Comparison of ENCODE assay signal across 9 cellular contexts in genomic region chr17:80758793-80759673, GRCh38.
DNase-seq lines count a peak whose midpoint lies in the region; ATAC-seq and TF ChIP-seq lines count a peak whose summit lies in the region.
"Had no signal": no experiment of that assay in that cellular context is flagged by ENCODE, and none has a peak within 500 bp of the region (broad histone marks: within the 10 kb centered on the region; RNA-seq: fewer than 3 reads in every experiment).

No MANE protein-coding gene starts in this region.

- WGBS in stomach, 5 donors: 70 to 84% (median 82%) methylated on average over 13 of the region's 13 CpGs

- peaks cover 6 to 31% (median 18%) of the 10 kb centered on the region in 4 donors for H3K4me1 ChIP-seq in stomach

- H3K27ac ChIP-seq in VCaP (peak overlapping the region; percentile 95), stomach (peak overlapping the region; percentile 16 to 62 (median 54))

- no peaks in the 10 kb centered on the region for H3K9me3 ChIP-seq in stomach

- intact Hi-C loops in stomach (cut with DNase I; ENCODE audit: low total_unique reads): no loop called here

- no peak for TF ChIP-seq CTCF in VCaP (conservative IDR thresholded peaks at IDR 0.05)
- TF ChIP-seq CTCF in foreskin fibroblast (IDR thresholded peaks at IDR 0.05; ENCODE audit: low read depth, low read length): no peak
- no peak for TF ChIP-seq CTCF in stomach (IDR thresholded peaks at IDR 0.05)

- H3K4me3 ChIP-seq in foreskin fibroblast (ENCODE audit: low read depth in 1 of 2, low read length in 2 of 2) (no peak overlapping the region), stomach (no peak overlapping the region)

- TF ChIP-seq EP300 in stomach (IDR thresholded peaks at IDR 0.05): no peak

- ATAC-seq in GM19397 (IDR thresholded peaks at IDR 0.05; ENCODE audit: unreplicated experiment) (no peak), GM19395 (IDR thresholded peaks at IDR 0.05; ENCODE audit: unreplicated experiment) (no peak)

- no peaks in the 10 kb centered on the region for H3K27me3 ChIP-seq in stomach

- peaks cover 0 to 30% (median 25%) of the 10 kb centered on the region in 4 donors for H3K36me3 ChIP-seq in stomach

- TF ChIP-seq POLR2A in stomach (IDR thresholded peaks at IDR 0.05): no peak

- peak; percentile 44 to 46 for DNase-seq in activated T-cell treated with anti-CD3 and anti-CD28 coated beads, Interleukin-2, amount 50 U/mL, for 48 hours
- no peak for DNase-seq in activated T-cell treated with anti-CD3 and anti-CD28 coated beads for 4 hours
- DNase-seq in foreskin fibroblast: peak; percentile 27 to 58
- DNase-seq in stomach: no peak
- DNase-seq in HUDEP-2 (lab: John Stamatoyannopoulos, UW; ENCODE audit: unreplicated experiment in 76 of 76): no peak
- DNase-seq: MM.1S had no signal

Comparison
In these comparisons a context has a peak if more than half of its experiments do, and no peak if none do; other contexts are left out.
1. DNase-seq: peak in activated T-cell treated with anti-CD3 and anti-CD28 coated beads, Interleukin-2, amount 50 U/mL, for 48 hours (2 of 2) and foreskin fibroblast (2 of 2); none in activated T-cell treated with anti-CD3 and anti-CD28 coated beads for 4 hours (single experiment), stomach (single experiment) and HUDEP-2 (0 of 76).